18 cellular contexts compared by ENCODE assay signal in the genomic region with DNA sequence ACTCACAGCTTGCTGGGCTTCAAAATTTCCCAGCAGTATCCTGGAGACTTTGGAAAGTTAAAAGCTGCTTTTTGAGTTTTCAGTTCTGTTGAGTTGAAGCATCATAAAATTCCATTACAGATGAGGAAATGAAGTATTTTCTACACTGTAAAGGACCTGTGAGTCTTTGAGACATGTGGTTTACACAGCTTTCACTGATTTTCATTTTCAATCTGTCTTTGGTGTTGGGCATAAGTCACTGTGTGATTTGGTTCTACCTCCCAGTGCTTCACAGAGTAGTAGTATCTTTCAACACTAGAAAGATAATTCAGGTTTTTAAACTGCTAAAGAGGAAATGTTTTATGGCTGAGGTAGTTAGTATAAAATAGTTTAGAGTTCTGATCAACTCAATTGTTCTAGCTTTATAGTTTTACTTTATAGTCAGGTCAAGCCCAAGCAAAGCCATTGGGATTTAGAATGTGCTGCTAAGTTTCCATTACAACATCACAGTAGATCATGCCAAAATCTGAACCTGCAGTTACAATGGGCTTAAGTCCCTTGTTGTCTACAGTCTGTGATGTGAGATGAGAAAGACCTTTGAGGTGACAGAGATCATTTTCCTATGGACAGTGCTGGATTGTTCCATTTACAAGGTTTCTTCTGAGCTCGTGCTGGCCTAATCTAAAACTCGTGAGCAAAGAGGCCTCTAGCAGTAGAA.
"Had no signal": no experiment of that assay in that cellular context is flagged by ENCODE, and none has a peak within 500 bp of the region (broad histone marks: within the 10 kb centered on the region; RNA-seq: fewer than 3 reads in every experiment).

No MANE protein-coding gene starts in this region.

- ATAC-seq: body of pancreas; esophagus mucosa; left cardiac atrium; lower lobe of right lung; naive thymus-derived CD8-positive, alpha-beta T cell had no signal

- H3K27me3 Mint-ChIP-seq: activated CD4-positive, alpha-beta memory T cell treated with anti-CD3 and anti-CD28 coated beads for 36 hours; naive thymus-derived CD8-positive, alpha-beta T cell had no signal

- H3K36me3 Mint-ChIP-seq: activated CD4-positive, alpha-beta memory T cell treated with anti-CD3 and anti-CD28 coated beads for 36 hours; activated naive CD8-positive, alpha-beta T cell treated with anti-CD3 and anti-CD28 coated beads, Interleukin-2, amount 10 ng/mL, durations not matched to agents 7 days and 5 days; naive thymus-derived CD8-positive, alpha-beta T cell had no signal

- DNase-seq: activated CD4-positive, alpha-beta memory T cell treated with anti-CD3 and anti-CD28 coated beads for 36 hours; activated naive CD4-positive, alpha-beta T cell treated with Interleukin-2 at 50 U/mL for 16 hours; activated naive CD8-positive, alpha-beta T cell treated with anti-CD3 and anti-CD28 coated beads, Interleukin-2, amount 10 ng/mL, durations not matched to agents 7 days and 5 days; activated T-cell treated with anti-CD3 and anti-CD28 coated beads, Interleukin-2, amount 50 U/mL, for 1 hour; body of pancreas; colonic mucosa; left cardiac atrium; lower lobe of right lung; naive thymus-derived CD8-positive, alpha-beta T cell; stimulated activated CD4-positive, alpha-beta T cell treated with anti-CD3 and anti-CD28 coated beads, Interleukin-12 subunit alpha, Interleukin-12 subunit beta, amount 100 ng/mL, for 4 hours; stimulated activated CD4-positive, alpha-beta T cell treated with anti-CD3 and anti-CD28 coated beads, Interleukin-1b, Interleukin-23, amount 100 ng/mL, for 48 hours; stimulated activated CD8-positive, alpha-beta memory T cell treated with anti-CD3 and anti-CD28 coated beads, Interleukin-4, amount 100 ng/mL, for 48 hours; stimulated activated naive CD4-positive, alpha-beta T cell treated with Interleukin-2 at 50 U/mL for 16 hours; T-helper 2 cell; thyroid gland had no signal

- H3K4me3 ChIP-seq: body of pancreas, colonic mucosa, lower lobe of right lung, thyroid gland had no signal

- H3K4me3 Mint-ChIP-seq: activated CD4-positive, alpha-beta memory T cell treated with anti-CD3 and anti-CD28 coated beads for 36 hours; activated naive CD8-positive, alpha-beta T cell treated with anti-CD3 and anti-CD28 coated beads, Interleukin-2, amount 10 ng/mL, durations not matched to agents 7 days and 5 days; central memory CD8-positive, alpha-beta T cell; naive thymus-derived CD8-positive, alpha-beta T cell had no signal

- H3K27ac Mint-ChIP-seq: activated CD4-positive, alpha-beta memory T cell treated with anti-CD3 and anti-CD28 coated beads for 36 hours; activated naive CD8-positive, alpha-beta T cell treated with anti-CD3 and anti-CD28 coated beads, Interleukin-2, amount 10 ng/mL, durations not matched to agents 7 days and 5 days; activated T-helper 2 cell treated with anti-CD3 and anti-CD28 coated beads, Interferon-gamma antibody, Interleukin-2, Interleukin-4, amounts not matched to agents 10 μg/mL and 5 μg/mL and 100 μg/mL, durations not matched to agents 14 hours and 24 hours and 36 hours; naive thymus-derived CD8-positive, alpha-beta T cell had no signal

- H3K4me1 Mint-ChIP-seq: central memory CD8-positive, alpha-beta T cell; naive thymus-derived CD8-positive, alpha-beta T cell had no signal

- H3K9me3 Mint-ChIP-seq: activated CD4-positive, alpha-beta memory T cell treated with anti-CD3 and anti-CD28 coated beads for 36 hours; activated naive CD8-positive, alpha-beta T cell treated with anti-CD3 and anti-CD28 coated beads, Interleukin-2, amount 10 ng/mL, durations not matched to agents 7 days and 5 days; activated T-helper 2 cell treated with anti-CD3 and anti-CD28 coated beads, Interferon-gamma antibody, Interleukin-2, Interleukin-4, amounts not matched to agents 10 μg/mL and 5 μg/mL and 100 μg/mL, durations not matched to agents 14 hours and 24 hours and 36 hours; central memory CD8-positive, alpha-beta T cell; naive thymus-derived CD8-positive, alpha-beta T cell had no signal
